29 cellular contexts compared by ENCODE assay signal in the genomic region with DNA sequence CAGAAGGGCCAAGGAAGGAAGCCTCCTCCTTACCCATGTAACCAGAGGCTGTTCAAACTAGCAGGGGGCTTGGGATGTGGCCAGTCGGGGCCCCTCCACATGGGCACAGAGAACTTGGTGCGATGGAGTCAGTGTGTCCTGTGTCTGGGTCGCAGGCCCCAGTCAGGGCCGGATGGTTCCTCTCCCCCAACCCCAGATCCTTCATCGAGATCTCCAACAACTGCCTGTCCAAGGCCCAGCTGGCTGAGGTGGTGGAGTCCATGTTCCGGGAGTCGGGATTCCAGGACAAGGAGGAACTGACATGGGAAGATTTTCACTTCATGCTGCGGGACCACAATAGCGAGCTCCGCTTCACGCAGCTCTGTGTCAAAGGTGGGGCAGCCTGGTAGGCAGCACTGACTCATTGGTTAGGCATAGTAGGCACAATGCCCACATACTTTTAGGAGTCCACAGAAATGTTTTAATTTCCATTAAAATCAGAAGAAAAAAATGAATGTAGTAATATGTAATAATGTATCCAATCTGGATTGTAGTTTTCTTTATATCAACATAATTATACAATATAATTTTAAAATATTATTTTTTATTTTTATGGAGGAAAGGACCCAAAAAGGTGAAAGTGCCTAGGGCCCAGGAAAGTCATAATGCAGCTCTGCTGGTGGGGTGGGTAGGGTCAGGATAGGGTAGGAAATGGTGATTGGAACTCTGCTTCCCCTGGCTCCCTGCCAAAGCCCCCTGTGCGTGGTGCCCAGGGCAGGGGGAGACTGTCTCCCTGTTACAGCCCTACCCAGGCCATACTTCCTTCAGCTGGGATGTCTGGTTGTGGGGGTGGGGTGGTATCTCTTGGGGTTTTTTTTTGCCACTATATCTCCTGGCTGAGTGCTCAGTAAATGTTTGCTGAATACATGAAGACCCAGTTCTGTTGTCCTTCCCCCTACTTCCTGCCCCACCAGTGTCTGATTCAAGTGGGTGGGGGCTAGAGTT. TPM values are rescaled to one million over a fixed set of nuclear protein-coding genes. Genes with fewer than 3 reads are reported as not detected.
A peak's percentile ranks its signal among the peaks of the same experiment; 100 is the strongest.
DNase-seq lines count a peak whose midpoint lies in the region; TF ChIP-seq lines count a peak whose summit lies in the region.
"Had no signal": no experiment of that assay in that cellular context is flagged by ENCODE, and none has a peak within 500 bp of the region (broad histone marks: within the 10 kb centered on the region; RNA-seq: fewer than 3 reads in every experiment).

No MANE protein-coding gene starts in this region.

- peaks cover 0 to 19% of the 10 kb centered on the region in 2 donors for H3K4me1 ChIP-seq in esophagus (ENCODE audit: control insufficient read depth in 2 of 2, insufficient read depth in 2 of 2, low read length in 1 of 2)
- peaks cover 11 to 18% of the 10 kb centered on the region in 2 experiments for H3K4me1 ChIP-seq in trophoblast cell (ENCODE audit: control insufficient read depth in 1 of 2, insufficient read depth in 2 of 2, low read length in 2 of 2)
- H3K4me1 ChIP-seq: colonic mucosa, esophagus muscularis mucosa, gastroesophageal sphincter had no signal

- H3K9me3 ChIP-seq in esophagus (ENCODE audit: control insufficient read depth in 2 of 2, insufficient read depth in 1 of 2, low read depth in 1 of 2, low read length in 1 of 2) (no peaks in the 10 kb centered on the region), trophoblast cell (ENCODE audit: insufficient read depth, low read depth, low read length) (no peaks in the 10 kb centered on the region)
- H3K9me3 ChIP-seq: colonic mucosa, esophagus muscularis mucosa, gastroesophageal sphincter had no signal

- DNase-seq in NCI-H226 (peak; percentile 10), trophoblast cell (no peak), glomerular visceral epithelial cell (ENCODE audit: extremely low spot score) (no peak), NCI-H2227 treated with DMSO at 0.1 percent for 48 hours (lab: John Stamatoyannopoulos, UW) (no peak)
- DNase-seq in activated CD4-positive, alpha-beta T cell treated with anti-CD3 and anti-CD28 coated beads for 4 hours: no peak
- no peak for DNase-seq in activated CD4-positive, alpha-beta memory T cell treated with anti-CD3 and anti-CD28 coated beads for 36 hours
- DNase-seq: activated CD4-positive, alpha-beta memory T cell treated with anti-CD3 and anti-CD28 coated beads, Interleukin-2, amount 10 ng/mL, durations not matched to agents 7 days and 5 days; activated CD8-positive, alpha-beta memory T cell treated with anti-CD3 and anti-CD28 coated beads, Interleukin-2, amount 50 U/mL, for 48 hours; Calu3; colonic mucosa; effector memory CD4-positive, alpha-beta T cell; left ventricle myocardium superior; natural killer cell; NCI-H1105; NCI-H2029; NCI-H69; stimulated activated CD4-positive, alpha-beta T cell treated with anti-CD3 and anti-CD28 coated beads, Interleukin-2, amount 100 ng/mL, for 48 hours had no signal

- H3K27me3 ChIP-seq in esophagus (ENCODE audit: control insufficient read depth in 1 of 2, insufficient read depth in 2 of 2, low read length in 2 of 2): no peaks in the 10 kb centered on the region
- no peaks in the 10 kb centered on the region for H3K27me3 ChIP-seq in trophoblast cell (ENCODE audit: insufficient read depth, low read length)
- H3K27me3 ChIP-seq: colonic mucosa had no signal

- H4K8ac ChIP-seq in trophoblast cell (ENCODE audit: low read depth, low read length): no peak overlapping the region

- H3K9me3 Mint-ChIP-seq in activated CD4-positive, alpha-beta memory T cell treated with anti-CD3 and anti-CD28 coated beads for 36 hours: no peaks in the 10 kb centered on the region
- H3K9me3 Mint-ChIP-seq: activated CD4-positive, alpha-beta memory T cell treated with anti-CD3 and anti-CD28 coated beads, Interleukin-2, amount 10 ng/mL, durations not matched to agents 7 days and 5 days; activated naive CD4-positive, alpha-beta T cell treated with anti-CD3 and anti-CD28 coated beads, Interleukin-2, amount 50 U/mL, for 72 hours; activated T-helper 2 cell treated with anti-CD3 and anti-CD28 coated beads, Interferon-gamma antibody, Interleukin-2, Interleukin-4, amounts not matched to agents 10 μg/mL and 5 μg/mL and 100 μg/mL, durations not matched to agents 14 hours and 24 hours and 36 hours; natural killer cell had no signal

- H3K36me3 Mint-ChIP-seq in activated CD4-positive, alpha-beta memory T cell treated with anti-CD3 and anti-CD28 coated beads for 36 hours: peaks cover 6% of the 10 kb centered on the region
- H3K36me3 Mint-ChIP-seq: activated naive CD4-positive, alpha-beta T cell treated with anti-CD3 and anti-CD28 coated beads, Interleukin-2, amount 50 U/mL, for 72 hours; natural killer cell had no signal

- H3K27me3 Mint-ChIP-seq in activated CD4-positive, alpha-beta memory T cell treated with anti-CD3 and anti-CD28 coated beads for 36 hours: no peaks in the 10 kb centered on the region
- H3K27me3 Mint-ChIP-seq: activated CD4-positive, alpha-beta memory T cell treated with anti-CD3 and anti-CD28 coated beads, Interleukin-2, amount 10 ng/mL, durations not matched to agents 7 days and 5 days had no signal

- no peak overlapping the region for H3K4ac ChIP-seq in trophoblast cell (ENCODE audit: low read depth, low read length)

- H3K79me1 ChIP-seq in trophoblast cell (ENCODE audit: low read length): no peaks in the 10 kb centered on the region

- H3K4me2 ChIP-seq in trophoblast cell (ENCODE audit: low read length): no peak overlapping the region

- H4K12ac ChIP-seq in trophoblast cell (ENCODE audit: low read depth, low read length): no peak overlapping the region

- H3K4me1 Mint-ChIP-seq in activated CD4-positive, alpha-beta memory T cell treated with anti-CD3 and anti-CD28 coated beads for 36 hours (ENCODE audit: low read depth): no peaks in the 10 kb centered on the region
- H3K4me1 Mint-ChIP-seq: activated CD4-positive, alpha-beta memory T cell treated with anti-CD3 and anti-CD28 coated beads, Interleukin-2, amount 10 ng/mL, durations not matched to agents 7 days and 5 days; CD14-positive monocyte had no signal

- CTCF ChIA-PET in activated CD4-positive, alpha-beta memory T cell treated with anti-CD3 and anti-CD28 coated beads for 36 hours (lab: Charles Lee): no interaction called here

- H3K4me3 ChIP-seq in esophagus (ENCODE audit: low read depth in 1 of 2, low read length in 2 of 2) (no peak overlapping the region), trophoblast cell (ENCODE audit: low read depth, low read length) (no peak overlapping the region)
- H3K4me3 ChIP-seq: colonic mucosa, esophagus muscularis mucosa, gastroesophageal sphincter had no signal

- H3K27ac Mint-ChIP-seq in activated CD4-positive, alpha-beta memory T cell treated with anti-CD3 and anti-CD28 coated beads for 36 hours: no peak overlapping the region
- H3K27ac Mint-ChIP-seq: activated CD4-positive, alpha-beta memory T cell treated with anti-CD3 and anti-CD28 coated beads, Interleukin-2, amount 10 ng/mL, durations not matched to agents 7 days and 5 days; activated T-helper 2 cell treated with anti-CD3 and anti-CD28 coated beads, Interferon-gamma antibody, Interleukin-2, Interleukin-4, amounts not matched to agents 10 μg/mL and 5 μg/mL and 100 μg/mL, durations not matched to agents 14 hours and 24 hours and 36 hours; CD14-positive monocyte; natural killer cell had no signal

- no peak overlapping the region for H3K14ac ChIP-seq in trophoblast cell (ENCODE audit: low read length)

- H2BK120ac ChIP-seq in trophoblast cell (ENCODE audit: insufficient read depth, low read length, poor library complexity): no peak overlapping the region

- no peak overlapping the region for H3K9ac ChIP-seq in trophoblast cell (ENCODE audit: low read length)

- peak overlapping the region; percentile 3 for H2BK5ac ChIP-seq in trophoblast cell (ENCODE audit: low read depth, low read length, poor library complexity)

- H3K36me3 ChIP-seq in esophagus (ENCODE audit: control insufficient read depth in 2 of 2, insufficient read depth in 2 of 2, low read length in 1 of 2) (peaks cover 7 to 51% of the 10 kb centered on the region in 2 donors), trophoblast cell (ENCODE audit: control insufficient read depth in 1 of 2, insufficient read depth in 2 of 2, low read length in 2 of 2) (no peaks in the 10 kb centered on the region)
- H3K36me3 ChIP-seq: colonic mucosa had no signal

- H3K18ac ChIP-seq in trophoblast cell (ENCODE audit: low read length): no peak overlapping the region

- 81% methylated on average over 12 of the region's 12 CpGs for WGBS in esophagus, 2 donors
- no CpG with 5 or more reads among the region's 12 CpGs for WGBS in trophoblast cell (ENCODE audit: extremely low coverage, insufficient coverage, insufficient read length)

- H3K79me2 ChIP-seq in trophoblast cell (ENCODE audit: control insufficient read depth, insufficient read depth, low read length, poor library complexity): no peaks in the 10 kb centered on the region

- H3K27ac ChIP-seq in C4-2B (0 out of 2 replicates have a peak overlapping the region, but pooled peaks have one; percentile 1), esophagus (ENCODE audit: low read depth in 2 of 2, low read length in 1 of 2) (peak overlapping the region; percentile 33 to 77), trophoblast cell (ENCODE audit: low read depth, low read length) (no peak overlapping the region)
- H3K27ac ChIP-seq: colonic mucosa, esophagus muscularis mucosa, gastroesophageal sphincter had no signal

- no peak overlapping the region for H2AK5ac ChIP-seq in trophoblast cell (ENCODE audit: low read length)

- no peak overlapping the region for H4K91ac ChIP-seq in trophoblast cell (ENCODE audit: low read depth, low read length)

- intact Hi-C loops in activated CD4-positive, alpha-beta memory T cell treated with anti-CD3 and anti-CD28 coated beads for 36 hours (cut with micrococcal nuclease): no loop called here

- no peak overlapping the region for H2BK12ac ChIP-seq in trophoblast cell (ENCODE audit: low read length)

- TF ChIP-seq CTCF in C4-2B (conservative IDR thresholded peaks at IDR 0.05): no peak

- no peak overlapping the region for H3K23ac ChIP-seq in trophoblast cell (ENCODE audit: low read length)

- POLR2A ChIA-PET in activated CD4-positive, alpha-beta memory T cell treated with anti-CD3 and anti-CD28 coated beads for 36 hours (lab: Charles Lee): no interaction called here

- no peak overlapping the region for H2AFZ ChIP-seq in trophoblast cell (ENCODE audit: insufficient read depth, low read length, poor library complexity)

- no peak overlapping the region for H3K4me3 Mint-ChIP-seq in activated CD4-positive, alpha-beta memory T cell treated with anti-CD3 and anti-CD28 coated beads for 36 hours
- H3K4me3 Mint-ChIP-seq: activated CD4-positive, alpha-beta memory T cell treated with anti-CD3 and anti-CD28 coated beads, Interleukin-2, amount 10 ng/mL, durations not matched to agents 7 days and 5 days; CD14-positive monocyte; natural killer cell had no signal

RNA-seq across cellular contexts. Expression of a gene that starts 18.6 kb away (rescaled TPM):
- 100 to 1,000 TPM in 1 of 2 donors, 10 to 100 TPM in 1; 64.7 to 111 TPM for polyA plus RNA-seq in esophagus
- polyA plus RNA-seq in trophoblast cell (2013): 1.1 and 1.4 TPM in 2 replicates
- under 1 TPM; 0.51 to 0.74 TPM for total RNA-seq in activated CD4-positive, alpha-beta memory T cell treated with anti-CD3 and anti-CD28 coated beads for 36 hours
- total RNA-seq: H4, osteocyte, SK-MEL-5 had no signal

RNA-seq across cellular contexts. Expression of a gene that starts 18.7 kb away (rescaled TPM):
- polyA plus RNA-seq in esophagus: 100 to 1,000 TPM; 145 to 174 TPM
- polyA plus RNA-seq in trophoblast cell (2013): 2.8 and 3.4 TPM in 2 replicates
- total RNA-seq in activated CD4-positive, alpha-beta memory T cell treated with anti-CD3 and anti-CD28 coated beads for 36 hours: under 1 TPM; 0.19 to 0.36 TPM
- total RNA-seq: activated CD4-positive, alpha-beta memory T cell treated with anti-CD3 and anti-CD28 coated beads, Interleukin-2, amount 10 ng/mL, durations not matched to agents 7 days and 5 days; Calu3; H4; osteocyte; SK-MEL-5 had no signal
- polyA plus RNA-seq: CD14-positive monocyte had no signal

RNA-seq across cellular contexts. Expression of a gene that starts 34.2 kb away (rescaled TPM):
- 10 to 100 TPM in 1 of 2 donors, 1 to 10 TPM in 1; 8.4 to 39.1 TPM for polyA plus RNA-seq in esophagus
- polyA plus RNA-seq in trophoblast cell (2013): not detected in 2 replicates
- total RNA-seq in activated CD4-positive, alpha-beta memory T cell treated with anti-CD3 and anti-CD28 coated beads for 36 hours: not detected
- total RNA-seq: activated CD4-positive, alpha-beta memory T cell treated with anti-CD3 and anti-CD28 coated beads, Interleukin-2, amount 10 ng/mL, durations not matched to agents 7 days and 5 days; activated naive CD4-positive, alpha-beta T cell treated with anti-CD3 and anti-CD28 coated beads, Interleukin-2, amount 50 U/mL, for 72 hours; activated T-helper 2 cell treated with anti-CD3 and anti-CD28 coated beads, Interferon-gamma antibody, Interleukin-2, Interleukin-4, amounts not matched to agents 10 μg/mL and 5 μg/mL and 100 μg/mL, durations not matched to agents 14 hours and 24 hours and 36 hours; Calu3; H4; left ventricle myocardium superior; natural killer cell; osteocyte; SK-MEL-5; subcutaneous adipose tissue; T-helper 1 cell treated with Interleukin-12 subunit alpha and Interleukin-12 subunit beta and Interleukin-4 antibody, amounts not matched to agents 30 ng/mL and 1 ng/mL, for 36 hours had no signal
- polyA plus RNA-seq: CD14-positive monocyte had no signal

RNA-seq across cellular contexts. Expression of a gene that starts 34.4 kb away (rescaled TPM):
- polyA plus RNA-seq in esophagus: 10 to 100 TPM; 15.8 to 26.3 TPM
- 0.19 TPM in 2 replicates for polyA plus RNA-seq in trophoblast cell (2013)
- total RNA-seq in activated CD4-positive, alpha-beta memory T cell treated with anti-CD3 and anti-CD28 coated beads for 36 hours: under 1 TPM; 0.02 to 0.19 TPM
- total RNA-seq: activated T-helper 2 cell treated with anti-CD3 and anti-CD28 coated beads, Interferon-gamma antibody, Interleukin-2, Interleukin-4, amounts not matched to agents 10 μg/mL and 5 μg/mL and 100 μg/mL, durations not matched to agents 14 hours and 24 hours and 36 hours; osteocyte; T-helper 1 cell treated with Interleukin-12 subunit alpha and Interleukin-12 subunit beta and Interleukin-4 antibody, amounts not matched to agents 30 ng/mL and 1 ng/mL, for 36 hours had no signal
- polyA plus RNA-seq: CD14-positive monocyte had no signal

RNA-seq across cellular contexts. Expression of a gene that starts 39.4 kb away (rescaled TPM):
- polyA plus RNA-seq in esophagus: 1 to 10 TPM; 2.1 to 2.4 TPM
- polyA plus RNA-seq in trophoblast cell (2013): 7.0 and 7.8 TPM in 2 replicates
- 10 to 100 TPM; 11.8 to 12.5 TPM for total RNA-seq in activated CD4-positive, alpha-beta memory T cell treated with anti-CD3 and anti-CD28 coated beads for 36 hours
